ENCODE assay signal across 11 cellular contexts in the genomic region with DNA sequence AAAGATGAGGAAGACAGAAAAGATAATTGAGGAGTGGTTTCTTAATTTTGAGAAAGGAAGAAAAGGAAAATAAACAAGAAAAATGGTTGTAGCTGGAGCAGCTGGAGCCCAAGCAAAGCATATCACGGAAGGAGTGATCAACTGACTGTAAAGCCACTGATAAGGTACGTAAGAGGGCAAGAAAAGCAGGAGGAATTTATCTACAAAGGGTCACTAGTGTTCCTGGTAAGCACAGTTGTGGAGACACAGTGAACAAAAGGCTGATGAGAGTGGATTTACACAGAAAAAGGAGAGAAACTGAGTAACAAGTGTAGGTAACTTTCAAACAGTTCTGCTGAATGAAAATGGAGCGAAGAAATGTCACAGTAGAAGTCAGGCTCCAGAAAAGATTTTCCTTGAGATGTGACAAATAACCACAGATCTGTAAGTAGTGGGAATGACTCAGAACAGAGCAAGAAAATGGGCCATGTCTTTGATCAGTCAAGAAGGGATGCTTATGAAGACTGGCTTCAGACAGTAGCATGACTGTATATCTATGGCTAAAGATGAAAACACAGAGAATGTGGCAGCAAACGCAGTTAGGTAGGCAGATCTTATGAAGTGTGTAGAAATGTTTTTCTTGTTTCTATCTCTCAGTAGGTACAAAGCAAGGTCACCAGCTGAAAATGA. TPM values are rescaled to one million over a fixed set of nuclear protein-coding genes. Genes with fewer than 3 reads are reported as not detected.
DNase-seq lines count a peak whose midpoint lies in the region; ATAC-seq, FAIRE-seq and TF ChIP-seq lines count a peak whose summit lies in the region.
"Had no signal": no experiment of that assay in that cellular context is flagged by ENCODE, and none has a peak within 500 bp of the region (broad histone marks: within the 10 kb centered on the region; RNA-seq: fewer than 3 reads in every experiment).

No MANE protein-coding gene starts in this region.

- no peaks in the 10 kb centered on the region for H3K27me3 Mint-ChIP-seq in CD4-positive, alpha-beta T cell
- no peaks in the 10 kb centered on the region for H3K27me3 Mint-ChIP-seq in activated CD4-positive, alpha-beta memory T cell treated with anti-CD3 and anti-CD28 coated beads, Interleukin-2, amount 10 ng/mL, durations not matched to agents 7 days and 5 days
- H3K27me3 Mint-ChIP-seq in memory B cell (no peaks in the 10 kb centered on the region), mesothelial cell of epicardium (ENCODE audit: low read depth) (no peaks in the 10 kb centered on the region), Calu3 (ENCODE audit: unreplicated experiment) (no peaks in the 10 kb centered on the region)

- peak overlapping the region; percentile 21 for H3K27ac ChIP-seq in CD4-positive, alpha-beta T cell (ENCODE audit: low read depth, low read length)

- no peak for TF ChIP-seq CTCF in CD4-positive, alpha-beta T cell (IDR thresholded peaks at IDR 0.05)
- TF ChIP-seq CTCF in mesothelial cell of epicardium (IDR thresholded peaks at IDR 0.05; ENCODE audit: unreplicated experiment) (no peak), Calu3 (IDR thresholded peaks at IDR 0.05; ENCODE audit: unreplicated experiment) (no peak)

- H3K36me3 Mint-ChIP-seq in CD4-positive, alpha-beta T cell (ENCODE audit: low read depth): peaks cover 33% of the 10 kb centered on the region
- peaks cover 40% of the 10 kb centered on the region for H3K36me3 Mint-ChIP-seq in activated CD4-positive, alpha-beta memory T cell treated with anti-CD3 and anti-CD28 coated beads, Interleukin-2, amount 10 ng/mL, durations not matched to agents 7 days and 5 days (ENCODE audit: low read depth)
- peaks cover 16% of the 10 kb centered on the region for H3K36me3 Mint-ChIP-seq in memory B cell
- peaks cover 28% of the 10 kb centered on the region for H3K36me3 Mint-ChIP-seq in mesothelial cell of epicardium
- peaks cover 10% of the 10 kb centered on the region for H3K36me3 Mint-ChIP-seq in Calu3 (ENCODE audit: insufficient read depth, unreplicated experiment)

- CTCF ChIA-PET in CD4-positive, alpha-beta T cell (lab: Charles Lee): interaction anchor here (0.9 to 2.2 kb wide), 2 partner anchors 9 to 12 kb away, joined by 3 to 7 read pairs; no protein-coding TSS in a partner anchor
- CTCF ChIA-PET in activated CD4-positive, alpha-beta memory T cell treated with anti-CD3 and anti-CD28 coated beads, Interleukin-2, amount 10 ng/mL, durations not matched to agents 7 days and 5 days (lab: Charles Lee): interaction anchor here (0.9 to 1.2 kb wide), 2 partner anchors 103 to 210 kb away, joined by 5 to 6 read pairs; no protein-coding TSS in a partner anchor
- CTCF ChIA-PET in Calu3 (lab: Charles Lee): no interaction called here

- intact Hi-C loops in CD4-positive, alpha-beta T cell (cut with DNase I, micrococcal nuclease): loop anchor here in 1 of 2 experiments (2.0 kb wide), 1 partner anchor 46 kb away; a partner anchor contains a TSS
- intact Hi-C loops in Calu3 (cut with micrococcal nuclease; ENCODE audit: unreplicated experiment): no loop called here

- no TSS peak for BruUV-seq in Calu3 (replicated peaks; lab: Mats Ljungman, UMichigan)

- POLR2A ChIA-PET in CD4-positive, alpha-beta T cell (lab: Charles Lee): interaction anchor here (0.8 to 1.4 kb wide), 4 partner anchors 9 to 46 kb away, joined by 3 to 10 read pairs (median 4); a partner anchor contains a TSS
- POLR2A ChIA-PET in activated CD4-positive, alpha-beta memory T cell treated with anti-CD3 and anti-CD28 coated beads, Interleukin-2, amount 10 ng/mL, durations not matched to agents 7 days and 5 days (lab: Charles Lee): interaction anchor here (0.6 to 1.9 kb wide), 9 partner anchors 9 to 79 kb away, joined by 3 to 7 read pairs (median 5); a partner anchor contains a TSS

- H3K9me3 Mint-ChIP-seq in CD4-positive, alpha-beta T cell: no peaks in the 10 kb centered on the region
- no peaks in the 10 kb centered on the region for H3K9me3 Mint-ChIP-seq in activated CD4-positive, alpha-beta memory T cell treated with anti-CD3 and anti-CD28 coated beads, Interleukin-2, amount 10 ng/mL, durations not matched to agents 7 days and 5 days
- no peaks in the 10 kb centered on the region for H3K9me3 Mint-ChIP-seq in memory B cell
- H3K9me3 Mint-ChIP-seq in mesothelial cell of epicardium: no peaks in the 10 kb centered on the region
- H3K9me3 Mint-ChIP-seq in Calu3 (ENCODE audit: low read depth, unreplicated experiment): no peaks in the 10 kb centered on the region

- DNase-seq in CD4-positive, alpha-beta T cell: no peak
- DNase-seq in GM19239 (ENCODE audit: insufficient read length, low spot score): no peak
- no peak for DNase-seq in activated CD4-positive, alpha-beta memory T cell treated with anti-CD3 and anti-CD28 coated beads, Interleukin-2, amount 10 ng/mL, durations not matched to agents 7 days and 5 days
- no peak for DNase-seq in memory B cell (ENCODE audit: low spot score in 2 of 2)
- no peak for DNase-seq in SHP77 (lab: John Stamatoyannopoulos, UW)
- no peak for DNase-seq in mesothelial cell of epicardium (ENCODE audit: low spot score in 2 of 2, unreplicated experiment in 2 of 2)
- no peak for DNase-seq in Calu3
- DNase-seq: DMS153, NCI-H1417 had no signal

- H3K27ac Mint-ChIP-seq in CD4-positive, alpha-beta T cell: peak overlapping the region; percentile 67
- peak overlapping the region; percentile 79 for H3K27ac Mint-ChIP-seq in activated CD4-positive, alpha-beta memory T cell treated with anti-CD3 and anti-CD28 coated beads, Interleukin-2, amount 10 ng/mL, durations not matched to agents 7 days and 5 days
- H3K27ac Mint-ChIP-seq in memory B cell (peak overlapping the region; percentile 10), mesothelial cell of epicardium (no peak overlapping the region), Calu3 (ENCODE audit: unreplicated experiment) (no peak overlapping the region)

- no peaks in the 10 kb centered on the region for H3K27me3 ChIP-seq in CD4-positive, alpha-beta T cell (ENCODE audit: control insufficient read depth, insufficient read depth, low read length)

- ATAC-seq in CD4-positive, alpha-beta T cell (ENCODE audit: poor library complexity): peak; percentile 84
- ATAC-seq in memory B cell (ENCODE audit: low read depth) (no peak), HG03135 (IDR thresholded peaks at IDR 0.05; ENCODE audit: unreplicated experiment) (no peak)

- H3K9me3 ChIP-seq in CD4-positive, alpha-beta T cell (ENCODE audit: control insufficient read depth, low read length): no peaks in the 10 kb centered on the region

- H3K4me3 Mint-ChIP-seq in CD4-positive, alpha-beta T cell: peak overlapping the region; percentile 30
- no peak overlapping the region for H3K4me3 Mint-ChIP-seq in activated CD4-positive, alpha-beta memory T cell treated with anti-CD3 and anti-CD28 coated beads, Interleukin-2, amount 10 ng/mL, durations not matched to agents 7 days and 5 days
- H3K4me3 Mint-ChIP-seq in memory B cell (no peak overlapping the region), mesothelial cell of epicardium (no peak overlapping the region), Calu3 (ENCODE audit: low read depth, unreplicated experiment) (no peak overlapping the region)

- FAIRE-seq in GM19239 (lab: Jason Lieb, UNC): peak; percentile 52
- FAIRE-seq: H1 had no signal

- peaks cover 34% of the 10 kb centered on the region for H3K4me1 Mint-ChIP-seq in CD4-positive, alpha-beta T cell (ENCODE audit: low read depth)
- peaks cover 37% of the 10 kb centered on the region for H3K4me1 Mint-ChIP-seq in activated CD4-positive, alpha-beta memory T cell treated with anti-CD3 and anti-CD28 coated beads, Interleukin-2, amount 10 ng/mL, durations not matched to agents 7 days and 5 days
- H3K4me1 Mint-ChIP-seq in memory B cell (peaks cover 4% of the 10 kb centered on the region), mesothelial cell of epicardium (no peaks in the 10 kb centered on the region), Calu3 (ENCODE audit: low read depth, unreplicated experiment) (no peaks in the 10 kb centered on the region)

RNA-seq across cellular contexts. Expression of a gene that starts 45.6 kb away (rescaled TPM):
- 100 to 1,000 TPM; 195 to 218 TPM for total RNA-seq in CD4-positive, alpha-beta T cell
- 100 to 1,000 TPM in 1 of 2 experiments, 10 to 100 TPM in 1; 95.7 to 102 TPM for total RNA-seq in activated CD4-positive, alpha-beta memory T cell treated with anti-CD3 and anti-CD28 coated beads, Interleukin-2, amount 10 ng/mL, durations not matched to agents 7 days and 5 days
- total RNA-seq in mesothelial cell of epicardium (62.6 to 72.1 TPM (median 70.8 TPM) in 3 replicates), Calu3 (2022) (79.8 and 89.1 TPM in 2 replicates)

Comparison
In these comparisons a context has a peak if more than half of its experiments do, and no peak if none do; other contexts are left out.
1. H3K27ac Mint-ChIP-seq: peak in CD4-positive, alpha-beta T cell (single experiment), activated CD4-positive, alpha-beta memory T cell treated with anti-CD3 and anti-CD28 coated beads, Interleukin-2, amount 10 ng/mL, durations not matched to agents 7 days and 5 days (single experiment) and memory B cell (single experiment); none in mesothelial cell of epicardium (single experiment) and Calu3 (single experiment).